Comparison of ENCODE assay signal across 1 cellular context in genomic region chr1:19045898-19046889, GRCh38.
TF ChIP-seq lines count a peak whose summit lies in the region.

No MANE protein-coding gene starts in this region.

TF ChIP-seq in HepG2, 621 proteins besides CTCF, POLR2A, EP300 and RAD21 (continued from another document and continues in another):
- TF ChIP-seq ZBTB14 (CRISPR knock-in tag; IDR thresholded peaks at IDR 0.05) = no peak
- peak; percentile 22; the same call in 1 of the 2 replicates for TF ChIP-seq PATZ1 (CRISPR knock-in tag; IDR thresholded peaks at IDR 0.05)
- no peak for TF ChIP-seq FOXA1 (IDR thresholded peaks at IDR 0.05)
- peak; percentile 28 for TF ChIP-seq FOXA1 (CRISPR knock-in tag; IDR thresholded peaks at IDR 0.05)
- 0 out of 2 replicates have a peak, but pooled peaks have one; percentile 31 for TF ChIP-seq THAP11 (CRISPR knock-in tag; IDR thresholded peaks at IDR 0.05)
- TF ChIP-seq DMTF1 (CRISPR knock-in tag; IDR thresholded peaks at IDR 0.05) = no peak
- TF ChIP-seq TEAD2 (CRISPR knock-in tag; IDR thresholded peaks at IDR 0.05) = no peak
- TF ChIP-seq BRD4 (CRISPR knock-in tag; IDR thresholded peaks at IDR 0.05) = 0 out of 2 replicates have a peak, but pooled peaks have one; percentile 18
- TF ChIP-seq ZXDC (CRISPR knock-in tag; IDR thresholded peaks at IDR 0.05) = no peak
- no peak for TF ChIP-seq SIN3A (IDR thresholded peaks at IDR 0.05; ENCODE audit: borderline replicate concordance, low read depth, low read length)
- TF ChIP-seq FOXP4 (CRISPR knock-in tag; IDR thresholded peaks at IDR 0.05) = peak; percentile 60; the same call in 1 of the 2 replicates
- TF ChIP-seq ZNF670 (CRISPR knock-in tag; IDR thresholded peaks at IDR 0.05; ENCODE audit: borderline replicate concordance) = no peak
- 0 out of 2 replicates have a peak, but pooled peaks have one; percentile 5 for TF ChIP-seq ZNF276 (CRISPR knock-in tag; IDR thresholded peaks at IDR 0.05; ENCODE audit: low read depth)
- no peak for TF ChIP-seq KLF12 (CRISPR knock-in tag; IDR thresholded peaks at IDR 0.05; ENCODE audit: borderline replicate concordance)
- TF ChIP-seq ZNF879 (CRISPR knock-in tag; IDR thresholded peaks at IDR 0.05) = no peak
- TF ChIP-seq NR2F2 (IDR thresholded peaks at IDR 0.05; ENCODE audit: borderline replicate concordance, low read depth) = peak; percentile 68; the same call in 1 of the 2 replicates
- 0 out of 2 replicates have a peak, but pooled peaks have one; percentile 29 for TF ChIP-seq ZNF878 (CRISPR knock-in tag; IDR thresholded peaks at IDR 0.05)
- TF ChIP-seq ZNF12 (CRISPR knock-in tag; IDR thresholded peaks at IDR 0.05) = no peak
- no peak for TF ChIP-seq FOXK1 (CRISPR knock-in tag; IDR thresholded peaks at IDR 0.05; ENCODE audit: borderline replicate concordance, low read depth)
- TF ChIP-seq ATF1 (CRISPR knock-in tag; IDR thresholded peaks at IDR 0.05) = no peak
- no peak for TF ChIP-seq ZNF510 (CRISPR knock-in tag; IDR thresholded peaks at IDR 0.05; ENCODE audit: low read depth)
- TF ChIP-seq RXRB (CRISPR knock-in tag; IDR thresholded peaks at IDR 0.05; ENCODE audit: borderline replicate concordance) = peak; percentile 82
- TF ChIP-seq ZNF501 (CRISPR knock-in tag; IDR thresholded peaks at IDR 0.05) = no peak
- no peak for TF ChIP-seq ZNF101 (CRISPR knock-in tag; IDR thresholded peaks at IDR 0.05; ENCODE audit: borderline replicate concordance, low read depth)
- TF ChIP-seq CBX5 (CRISPR knock-in tag; IDR thresholded peaks at IDR 0.05; ENCODE audit: borderline replicate concordance) = no peak
- TF ChIP-seq KLF11 (CRISPR knock-in tag; IDR thresholded peaks at IDR 0.05) = 0 out of 2 replicates have a peak, but pooled peaks have one; percentile 19
- peak; percentile 73; the same call in 1 of the 2 replicates for TF ChIP-seq SOX5 (CRISPR knock-in tag; IDR thresholded peaks at IDR 0.05; ENCODE audit: borderline replicate concordance)
- TF ChIP-seq SIX4 (CRISPR knock-in tag; IDR thresholded peaks at IDR 0.05) = 0 out of 2 replicates have a peak, but pooled peaks have one; percentile 11
- peak; percentile 72 for TF ChIP-seq HDAC2 (CRISPR knock-in tag; IDR thresholded peaks at IDR 0.05)
- TF ChIP-seq ZBTB34 (CRISPR knock-in tag; IDR thresholded peaks at IDR 0.05) = 0 out of 2 replicates have a peak, but pooled peaks have one; percentile 22
- no peak for TF ChIP-seq PAX8 (CRISPR knock-in tag; IDR thresholded peaks at IDR 0.05; ENCODE audit: borderline replicate concordance)
- no peak for TF ChIP-seq ZNF770 (CRISPR knock-in tag; IDR thresholded peaks at IDR 0.05)
- no peak for TF ChIP-seq ZNF552 (CRISPR knock-in tag; IDR thresholded peaks at IDR 0.05; ENCODE audit: borderline replicate concordance)
- TF ChIP-seq ZNF800 (CRISPR knock-in tag; IDR thresholded peaks at IDR 0.05) = no peak
- peak; percentile 8; the same call in 1 of the 2 replicates for TF ChIP-seq ZNF605 (CRISPR knock-in tag; IDR thresholded peaks at IDR 0.05)
- 0 out of 2 replicates have a peak, but pooled peaks have one; percentile 3 for TF ChIP-seq KMT2A (CRISPR knock-in tag; IDR thresholded peaks at IDR 0.05)
- no peak for TF ChIP-seq ZFP62 (CRISPR knock-in tag; IDR thresholded peaks at IDR 0.05)
